ENCODE assay signal across 18 cellular contexts in genomic region chr11:15493066-15493465, GRCh38.
DNase-seq lines count a peak whose midpoint lies in the region; ATAC-seq, FAIRE-seq and TF ChIP-seq lines count a peak whose summit lies in the region.
"Had no signal": no experiment of that assay in that cellular context is flagged by ENCODE, and none has a peak within 500 bp of the region (broad histone marks: within the 10 kb centered on the region; RNA-seq: fewer than 3 reads in every experiment).

No MANE protein-coding gene starts in this region.

- no CpG with 5 or more reads among the region's 2 CpGs for WGBS in neuronal stem cell (ENCODE audit: extremely low coverage in 2 of 2, insufficient read length in 2 of 2, insufficient replicate concordance in 1 of 2), 2 donors

- no peak overlapping the region for H3K4me2 ChIP-seq in neuronal stem cell (ENCODE audit: insufficient read depth, low read length, poor library complexity, severe bottlenecking)

- H2BK5ac ChIP-seq in neuronal stem cell (ENCODE audit: low read length) = no peak overlapping the region

- H3K27ac ChIP-seq in RWPE2 (ENCODE audit: poor library complexity, severe bottlenecking) (no peak overlapping the region), neuronal stem cell (replicated peaks; ENCODE audit: low read length) (no peak overlapping the region)
- H3K27ac ChIP-seq: neutrophil, SK-N-MC, skin epidermis, stomach had no signal

- no peak overlapping the region for H2BK12ac ChIP-seq in neuronal stem cell (ENCODE audit: low read length)

- no peak overlapping the region for H3K18ac ChIP-seq in neuronal stem cell (ENCODE audit: low read length)

- no peak overlapping the region for H2BK120ac ChIP-seq in neuronal stem cell (ENCODE audit: low read depth, low read length)

- H3K36me3 ChIP-seq in RWPE2 (ENCODE audit: low read depth) = no peaks in the 10 kb centered on the region
- H3K36me3 ChIP-seq in neuronal stem cell (replicated peaks in 1 of 2; ENCODE audit: control insufficient read depth in 2 of 2, insufficient read depth in 2 of 2, low read length in 2 of 2) = no peaks in the 10 kb centered on the region
- H3K36me3 ChIP-seq: HAP-1, neutrophil, stomach had no signal

- DNase-seq in ELR (ENCODE audit: low read depth) (peak; percentile 47), RWPE2 (ENCODE audit: low spot score) (no peak), foreskin melanocyte (peak; percentile 42), frontal cortex (ENCODE audit: low spot score in 2 of 2) (no peak), neuronal stem cell (ENCODE audit: low spot score) (no peak), cortex of kidney (lab: John Stamatoyannopoulos, UW) (no peak)
- peak; percentile 5 for DNase-seq in Jurkat, Clone E6-1 (ENCODE audit: low read depth, low spot score)
- no peak for DNase-seq in activated CD4-positive, alpha-beta T cell treated with anti-CD3 and anti-CD28 coated beads for 48 hours
- DNase-seq: activated CD4-positive, CD25-positive, alpha-beta regulatory T cell; activated CD8-positive, alpha-beta memory T cell treated with anti-CD3 and anti-CD28 coated beads, Interleukin-2, amount 50 U/mL, for 48 hours; cerebellar nuclear complex; GDM1; NCI-H524 treated with DMSO at 0.1 percent for 48 hours; stomach had no signal

- no peak for TF ChIP-seq CTCF in RWPE2 (IDR thresholded peaks at IDR 0.05; ENCODE audit: poor library complexity, severe bottlenecking)

- no peak overlapping the region for H2AFZ ChIP-seq in neuronal stem cell (ENCODE audit: low read length)

- FAIRE-seq in frontal cortex (lab: Jason Lieb, UNC) = no peak

- H2BK15ac ChIP-seq in neuronal stem cell (ENCODE audit: low read length) = no peak overlapping the region

- H3K79me1 ChIP-seq in neuronal stem cell (ENCODE audit: low read depth, low read length) = no peaks in the 10 kb centered on the region

- ATAC-seq in RWPE2 (ENCODE audit: low read depth) = peak; percentile 48; the same call in 2 of the 3 replicates

- no peak overlapping the region for H3K4me3 ChIP-seq in Jurkat, Clone E6-1 (ENCODE audit: low read length)
- H3K4me3 ChIP-seq in RWPE2 (ENCODE audit: severe bottlenecking) = no peak overlapping the region
- no peak overlapping the region for H3K4me3 ChIP-seq in neuronal stem cell (ENCODE audit: low read length in 2 of 2)
- H3K4me3 ChIP-seq: HAP-1, SK-N-MC, skin epidermis, stomach had no signal

- H3K4me1 ChIP-seq in RWPE2 (ENCODE audit: insufficient read depth, poor library complexity, severe bottlenecking) (no peaks in the 10 kb centered on the region), neuronal stem cell (ENCODE audit: control insufficient read depth in 2 of 2, insufficient read depth in 1 of 2, low read depth in 1 of 2, low read length in 2 of 2) (no peaks in the 10 kb centered on the region)
- H3K4me1 ChIP-seq: HAP-1 had no signal

- H3K4ac ChIP-seq in neuronal stem cell (ENCODE audit: low read length) = no peak overlapping the region

- no peak overlapping the region for H4K91ac ChIP-seq in neuronal stem cell (ENCODE audit: low read depth, low read length, poor library complexity)

- H3K9me3 ChIP-seq in RWPE2 (ENCODE audit: severe bottlenecking) (no peaks in the 10 kb centered on the region), neuronal stem cell (replicated peaks in 1 of 2; ENCODE audit: control insufficient read depth in 2 of 2, insufficient read depth in 1 of 2, low read depth in 1 of 2, low read length in 2 of 2) (no peaks in the 10 kb centered on the region)
- H3K9me3 ChIP-seq: HAP-1, neutrophil, stomach had no signal

- no peak overlapping the region for H2AK5ac ChIP-seq in neuronal stem cell (ENCODE audit: low read depth, low read length)

- H3K27me3 ChIP-seq in RWPE2 (ENCODE audit: insufficient read depth, poor library complexity, severe bottlenecking) (no peaks in the 10 kb centered on the region), neuronal stem cell (ENCODE audit: control insufficient read depth in 3 of 3, insufficient read depth in 3 of 3, low read depth in 1 of 3, low read length in 3 of 3) (no peaks in the 10 kb centered on the region)
- H3K27me3 ChIP-seq: neutrophil, stomach had no signal

- H3K23ac ChIP-seq in neuronal stem cell (ENCODE audit: low read depth, low read length, poor library complexity) = no peak overlapping the region

- no peak overlapping the region for H4K8ac ChIP-seq in neuronal stem cell (ENCODE audit: low read depth, low read length)

- H3K9ac ChIP-seq in neuronal stem cell (ENCODE audit: low read depth, low read length, poor library complexity) = no peak overlapping the region

- no peak overlapping the region for H3K14ac ChIP-seq in neuronal stem cell (ENCODE audit: low read length)

Comparison
In these comparisons a context has a peak if more than half of its experiments do, and no peak if none do; other contexts are left out.
1. DNase-seq: peak in ELR (single experiment), Jurkat, Clone E6-1 (single experiment) and foreskin melanocyte (single experiment); none in RWPE2 (single experiment), activated CD4-positive, alpha-beta T cell treated with anti-CD3 and anti-CD28 coated beads for 48 hours (single experiment), frontal cortex (0 of 2), neuronal stem cell (single experiment) and cortex of kidney (single experiment).